10 cellular contexts compared by ENCODE assay signal in genomic region chr13:98405107-98405571, GRCh38.
A peak's percentile ranks its signal among the peaks of the same experiment; 100 is the strongest.
DNase-seq lines count a peak whose midpoint lies in the region; ATAC-seq and TF ChIP-seq lines count a peak whose summit lies in the region.
"Had no signal": no experiment of that assay in that cellular context is flagged by ENCODE, and none has a peak within 500 bp of the region (broad histone marks: within the 10 kb centered on the region; RNA-seq: fewer than 3 reads in every experiment).

No MANE protein-coding gene starts in this region.

- peak; percentile 63 for DNase-seq in NCI-H510A treated with DMSO at 0.1 percent for 48 hours (lab: John Stamatoyannopoulos, UW)
- no peak for DNase-seq in NCI-H510A (lab: John Stamatoyannopoulos, UW)
- no peak for DNase-seq in PC-3
- no peak for DNase-seq in heart left ventricle
- DNase-seq in retinal pigment epithelial cell (ENCODE audit: low read depth), result no peak
- no peak for DNase-seq in effector memory CD4-positive, alpha-beta T cell
- no peak for DNase-seq in natural killer cell treated with Interleukin-12 subunit alpha and Interleukin-12 subunit beta and Interleukin-15 and Interleukin-18, amount 100 ng/mL, for 72 hours (ENCODE audit: low spot score)
- no peak for DNase-seq in stimulated activated CD4-positive, alpha-beta T cell treated with anti-CD3 and anti-CD28 coated beads, Interleukin-2, amount 100 ng/mL, for 24 hours
- DNase-seq: activated naive CD8-positive, alpha-beta T cell treated with anti-CD3 and anti-CD28 coated beads, Interleukin-2, amount 10 ng/mL, durations not matched to agents 7 days and 5 days had no signal

- ATAC-seq in PC-3 (no peak), heart left ventricle (peak in 3 of 4 donors; percentile 45 to 60 (median 49))
- no peak for ATAC-seq in natural killer cell treated with Interleukin-12 subunit alpha and Interleukin-12 subunit beta and Interleukin-15 and Interleukin-18, amount 100 ng/mL, for 72 hours

- H3K27ac ChIP-seq in PC-3 (ENCODE audit: low read length) (no peak overlapping the region), heart left ventricle (no peak overlapping the region)
- no peak overlapping the region for H3K27ac ChIP-seq in effector memory CD4-positive, alpha-beta T cell (ENCODE audit: insufficient read depth, low read length, poor library complexity, severe bottlenecking)
- H3K27ac ChIP-seq: prostate gland had no signal

- 72 to 79% (median 73%) methylated on average over 7 of the region's 7 CpGs for WGBS in heart left ventricle, 4 donors

- H3F3A ChIP-seq in PC-3 (ENCODE audit: low read length, unreplicated experiment), result no peaks in the 10 kb centered on the region

- TF ChIP-seq CTCF in PC-3 (conservative IDR thresholded peaks at IDR 0.05; ENCODE audit: low read depth, low read length), result 0 out of 2 replicates have a peak, but pooled peaks have one; percentile 10
- TF ChIP-seq CTCF in heart left ventricle (IDR thresholded peaks at IDR 0.05), result no peak
- TF ChIP-seq CTCF in retinal pigment epithelial cell (conservative IDR thresholded peaks at IDR 0.05; ENCODE audit: low read depth, low read length), result peak; percentile 4

- TF ChIP-seq POLR2A in heart left ventricle (IDR thresholded peaks at IDR 0.05), result no peak

- H3K4me2 ChIP-seq in PC-3 (ENCODE audit: low read length), result no peak overlapping the region

- H3K4me1 ChIP-seq in PC-3 (ENCODE audit: insufficient read depth, low read length), result no peaks in the 10 kb centered on the region
- no peaks in the 10 kb centered on the region for H3K4me1 ChIP-seq in heart left ventricle
- no peaks in the 10 kb centered on the region for H3K4me1 ChIP-seq in effector memory CD4-positive, alpha-beta T cell (ENCODE audit: control insufficient read depth, insufficient read depth, low read length, poor library complexity, severe bottlenecking)

- H3K36me3 ChIP-seq in PC-3 (ENCODE audit: low read depth, low read length) (no peaks in the 10 kb centered on the region), heart left ventricle (peaks cover 0 to 18% (median 0%) of the 10 kb centered on the region in 9 donors)
- no peaks in the 10 kb centered on the region for H3K36me3 ChIP-seq in effector memory CD4-positive, alpha-beta T cell (ENCODE audit: control insufficient read depth, insufficient read depth, low read length)
- H3K36me3 ChIP-seq: prostate gland had no signal

- CTCF ChIA-PET in PC-3 (lab: Charles Lee), result no interaction called here

- H3K4me3 Mint-ChIP-seq in natural killer cell treated with Interleukin-12 subunit alpha and Interleukin-12 subunit beta and Interleukin-15 and Interleukin-18, amount 100 ng/mL, for 72 hours, result no peak overlapping the region
- H3K4me3 Mint-ChIP-seq: activated naive CD8-positive, alpha-beta T cell treated with anti-CD3 and anti-CD28 coated beads, Interleukin-2, amount 10 ng/mL, durations not matched to agents 7 days and 5 days had no signal

- no peaks in the 10 kb centered on the region for H3K27me3 ChIP-seq in PC-3 (ENCODE audit: low read length)
- no peaks in the 10 kb centered on the region for H3K27me3 ChIP-seq in heart left ventricle
- H3K27me3 ChIP-seq in effector memory CD4-positive, alpha-beta T cell (replicated peaks; ENCODE audit: control insufficient read depth, insufficient read depth, low read length, poor library complexity, severe bottlenecking), result no peaks in the 10 kb centered on the region

- no peak overlapping the region for H3K4me3 ChIP-seq in PC-3 (ENCODE audit: low read length)
- H3K4me3 ChIP-seq in heart left ventricle, result no peak overlapping the region
- H3K4me3 ChIP-seq in retinal pigment epithelial cell (ENCODE audit: low read length), result no peak overlapping the region
- no peak overlapping the region for H3K4me3 ChIP-seq in effector memory CD4-positive, alpha-beta T cell (ENCODE audit: insufficient read depth, low read depth, low read length, poor library complexity, severe bottlenecking)
- H3K4me3 ChIP-seq: prostate gland had no signal

- H3K36me3 Mint-ChIP-seq in natural killer cell treated with Interleukin-12 subunit alpha and Interleukin-12 subunit beta and Interleukin-15 and Interleukin-18, amount 100 ng/mL, for 72 hours, result no peaks in the 10 kb centered on the region
- H3K36me3 Mint-ChIP-seq: activated naive CD8-positive, alpha-beta T cell treated with anti-CD3 and anti-CD28 coated beads, Interleukin-2, amount 10 ng/mL, durations not matched to agents 7 days and 5 days had no signal

- no peaks in the 10 kb centered on the region for H3K9me3 Mint-ChIP-seq in natural killer cell treated with Interleukin-12 subunit alpha and Interleukin-12 subunit beta and Interleukin-15 and Interleukin-18, amount 100 ng/mL, for 72 hours
- H3K9me3 Mint-ChIP-seq: activated naive CD8-positive, alpha-beta T cell treated with anti-CD3 and anti-CD28 coated beads, Interleukin-2, amount 10 ng/mL, durations not matched to agents 7 days and 5 days had no signal

- intact Hi-C loops in PC-3 (cut with micrococcal nuclease) (no loop called here), heart left ventricle (cut with DNase I) (loop anchor here in 1 of 10 donors (10.0 kb wide), 1 partner anchor 260 kb away; the partner anchor contains the start of gene FARP1)

- peaks cover 9 to 35% of the 10 kb centered on the region in 2 donors for H3K27me3 Mint-ChIP-seq in natural killer cell treated with Interleukin-12 subunit alpha and Interleukin-12 subunit beta and Interleukin-15 and Interleukin-18, amount 100 ng/mL, for 72 hours

- POLR2A ChIA-PET in PC-3 (lab: Charles Lee; ENCODE audit: unreplicated experiment), result no interaction called here

- H3K4me1 Mint-ChIP-seq in natural killer cell treated with Interleukin-12 subunit alpha and Interleukin-12 subunit beta and Interleukin-15 and Interleukin-18, amount 100 ng/mL, for 72 hours (ENCODE audit: low read depth in 2 of 2), result no peaks in the 10 kb centered on the region
- H3K4me1 Mint-ChIP-seq: activated naive CD8-positive, alpha-beta T cell treated with anti-CD3 and anti-CD28 coated beads, Interleukin-2, amount 10 ng/mL, durations not matched to agents 7 days and 5 days had no signal

- H3K9me2 ChIP-seq in PC-3 (replicated peaks; ENCODE audit: low read length), result no peaks in the 10 kb centered on the region

- BruUV-seq in PC-3 (replicated peaks; lab: Mats Ljungman, UMichigan), result no TSS peak

- H3K79me2 ChIP-seq in PC-3 (ENCODE audit: low read length), result no peaks in the 10 kb centered on the region

- H3K9me3 ChIP-seq in PC-3 (ENCODE audit: low read length) (no peaks in the 10 kb centered on the region), heart left ventricle (no peaks in the 10 kb centered on the region)
- H3K9me3 ChIP-seq in effector memory CD4-positive, alpha-beta T cell (ENCODE audit: control insufficient read depth, low read length), result no peaks in the 10 kb centered on the region
- H3K9me3 ChIP-seq: prostate gland had no signal

- no peak overlapping the region for H2AFZ ChIP-seq in PC-3 (ENCODE audit: low read length)

- no peaks in the 10 kb centered on the region for H4K20me1 ChIP-seq in PC-3 (ENCODE audit: low read length)

- no peak overlapping the region for H3K27ac Mint-ChIP-seq in natural killer cell treated with Interleukin-12 subunit alpha and Interleukin-12 subunit beta and Interleukin-15 and Interleukin-18, amount 100 ng/mL, for 72 hours
- H3K27ac Mint-ChIP-seq: activated naive CD8-positive, alpha-beta T cell treated with anti-CD3 and anti-CD28 coated beads, Interleukin-2, amount 10 ng/mL, durations not matched to agents 7 days and 5 days had no signal

- H3K9ac ChIP-seq in PC-3 (ENCODE audit: low read length), result no peak overlapping the region

Comparison
In these comparisons a context has a peak if more than half of its experiments do, and no peak if none do; other contexts are left out.
1. ATAC-seq: peak in heart left ventricle (3 of 4); none in PC-3 (single experiment) and natural killer cell treated with Interleukin-12 subunit alpha and Interleukin-12 subunit beta and Interleukin-15 and Interleukin-18, amount 100 ng/mL, for 72 hours (0 of 2).
2. CTCF ChIP-seq: peak in PC-3 (single experiment) and retinal pigment epithelial cell (single experiment); none in heart left ventricle (0 of 12).